Comparison of ENCODE assay signal across 17 cellular contexts in the genomic region with DNA sequence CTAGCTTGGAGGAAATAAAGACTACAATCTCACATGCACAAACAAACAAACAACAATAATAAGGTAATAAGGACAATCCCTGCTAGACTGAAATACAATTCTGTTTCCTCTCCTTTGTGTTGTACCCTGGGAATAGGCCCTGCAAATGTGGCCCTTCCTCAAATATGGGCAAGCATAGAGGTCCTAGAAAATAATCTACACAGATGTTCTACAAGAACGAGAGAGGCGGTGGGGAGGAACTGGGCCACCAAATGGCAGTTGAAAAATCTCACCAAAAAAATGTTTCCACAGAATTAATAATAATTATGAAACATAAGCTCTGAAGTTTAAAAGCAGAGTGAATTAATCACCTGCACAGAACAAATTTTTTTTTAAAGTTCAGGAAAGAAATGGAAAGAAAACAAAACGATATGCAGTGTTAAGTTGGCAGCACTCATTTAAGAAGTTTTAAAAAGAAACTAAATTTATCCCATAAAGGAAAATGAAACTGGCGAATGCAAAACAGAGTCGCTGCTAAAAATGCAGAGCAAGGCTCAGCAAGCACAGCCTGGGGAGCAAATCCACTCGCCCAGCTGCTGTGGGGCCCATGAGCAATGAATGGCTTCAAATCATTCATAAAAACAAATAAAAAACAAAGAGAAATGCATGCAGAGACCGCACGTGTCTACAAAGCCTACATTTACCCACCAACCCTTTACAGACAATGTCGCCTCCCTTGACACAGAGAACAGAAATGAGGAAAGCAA.
"Had no signal": no experiment of that assay in that cellular context is flagged by ENCODE, and none has a peak within 500 bp of the region (broad histone marks: within the 10 kb centered on the region; RNA-seq: fewer than 3 reads in every experiment).

No MANE protein-coding gene starts in this region.

- H3K27me3 Mint-ChIP-seq: activated naive CD8-positive, alpha-beta T cell treated with anti-CD3 and anti-CD28 coated beads, Interleukin-2, amount 50 U/mL, for 24 hours; natural killer cell treated with Interleukin-12 subunit alpha and Interleukin-12 subunit beta and Interleukin-15 and Interleukin-18, amount 100 ng/mL, for 72 hours; stimulated activated naive B cell treated with anti-CD40 and anti-IgM and Interleukin-4, amounts not matched to agents 10 μg/mL and 1 μg/mL and 100 μg/mL, for 72 hours had no signal

- DNase-seq: activated naive CD4-positive, alpha-beta T cell treated with anti-CD3 and anti-CD28 coated beads for 36 hours; activated naive CD8-positive, alpha-beta T cell treated with anti-CD3 and anti-CD28 coated beads, Interleukin-2, amount 50 U/mL, for 24 hours; activated T-cell treated with anti-CD3 and anti-CD28 coated beads for 4 hours; aorta; cortex of kidney; effector CD4-positive, alpha-beta T cell; foreskin fibroblast; immature natural killer cell; mesendoderm; nucleus accumbens; stimulated activated CD4-positive, alpha-beta T cell treated with anti-CD3 and anti-CD28 coated beads, Interleukin-15, amount 100 ng/mL, for 24 hours; stimulated activated CD4-positive, alpha-beta T cell treated with anti-CD3 and anti-CD28 coated beads, Interleukin-4, amount 100 ng/mL, for 1 hour; stimulated activated naive B cell treated with anti-CD40 and anti-IgM and Interleukin-4, amounts not matched to agents 10 μg/mL and 1 μg/mL and 100 μg/mL, for 72 hours; thyroid gland had no signal

- H3K9me3 ChIP-seq: thyroid gland had no signal

- H3K27ac ChIP-seq: thyroid gland had no signal

- H3K4me3 ChIP-seq: thyroid gland had no signal

- H3K4me1 Mint-ChIP-seq: activated naive CD8-positive, alpha-beta T cell treated with anti-CD3 and anti-CD28 coated beads, Interleukin-2, amount 50 U/mL, for 24 hours; immature natural killer cell; stimulated activated naive B cell treated with anti-CD40 and anti-IgM and Interleukin-4, amounts not matched to agents 10 μg/mL and 1 μg/mL and 100 μg/mL, for 72 hours had no signal

- H3K4me1 ChIP-seq: thyroid gland had no signal

- H3K4me3 Mint-ChIP-seq: activated naive CD4-positive, alpha-beta T cell treated with anti-CD3 and anti-CD28 coated beads for 36 hours; activated naive CD8-positive, alpha-beta T cell treated with anti-CD3 and anti-CD28 coated beads, Interleukin-2, amount 50 U/mL, for 24 hours; immature natural killer cell; natural killer cell treated with Interleukin-12 subunit alpha and Interleukin-12 subunit beta and Interleukin-15 and Interleukin-18, amount 100 ng/mL, for 72 hours; stimulated activated naive B cell treated with anti-CD40 and anti-IgM and Interleukin-4, amounts not matched to agents 10 μg/mL and 1 μg/mL and 100 μg/mL, for 72 hours had no signal

- FAIRE-seq: endothelial cell of umbilical vein had no signal

- H3K27me3 ChIP-seq: thyroid gland had no signal

- H3K36me3 ChIP-seq: thyroid gland had no signal

- H3K27ac Mint-ChIP-seq: activated naive CD4-positive, alpha-beta T cell treated with anti-CD3 and anti-CD28 coated beads for 36 hours; activated naive CD8-positive, alpha-beta T cell treated with anti-CD3 and anti-CD28 coated beads, Interleukin-2, amount 50 U/mL, for 24 hours; activated T-helper 2 cell treated with anti-CD3 and anti-CD28 coated beads, Interferon-gamma antibody, Interleukin-2, Interleukin-4, amounts not matched to agents 10 μg/mL and 5 μg/mL and 100 μg/mL, durations not matched to agents 14 hours and 24 hours and 36 hours; immature natural killer cell; natural killer cell treated with Interleukin-12 subunit alpha and Interleukin-12 subunit beta and Interleukin-15 and Interleukin-18, amount 100 ng/mL, for 72 hours; stimulated activated naive B cell treated with anti-CD40 and anti-IgM and Interleukin-4, amounts not matched to agents 10 μg/mL and 1 μg/mL and 100 μg/mL, for 72 hours had no signal
